17 cellular contexts compared by ENCODE assay signal in genomic region chr13:112545866-112546265, GRCh38. TPM values are rescaled to one million over a fixed set of nuclear protein-coding genes. Genes with fewer than 3 reads are reported as not detected.
DNase-seq lines count a peak whose midpoint lies in the region; FAIRE-seq and TF ChIP-seq lines count a peak whose summit lies in the region.
"Had no signal": no experiment of that assay in that cellular context is flagged by ENCODE, and none has a peak within 500 bp of the region (broad histone marks: within the 10 kb centered on the region; RNA-seq: fewer than 3 reads in every experiment).

No MANE protein-coding gene starts in this region.

- H2AK5ac ChIP-seq in mesenchymal stem cell (ENCODE audit: low read length, severe bottlenecking) = no peak overlapping the region

- WGBS in mesenchymal stem cell = 51% methylated on average over 3 of the region's 3 CpGs

- TF ChIP-seq POLR2A in GM12892 (IDR thresholded peaks at IDR 0.05; ENCODE audit: low read depth, low read length) = no peak

- H4K8ac ChIP-seq in mesenchymal stem cell (ENCODE audit: low read length) = no peak overlapping the region

- no peak overlapping the region for H3K23ac ChIP-seq in mesenchymal stem cell (ENCODE audit: low read length in 2 of 2)

- H2BK15ac ChIP-seq in mesenchymal stem cell (ENCODE audit: low read depth, poor library complexity, severe bottlenecking) = no peak overlapping the region

- H3K9ac ChIP-seq in mesenchymal stem cell (ENCODE audit: low read length) = peak overlapping the region; percentile 46

- no peaks in the 10 kb centered on the region for H3K27me3 ChIP-seq in mesenchymal stem cell (ENCODE audit: control insufficient read depth in 1 of 2, insufficient read depth in 1 of 2, low read length in 2 of 2)

- peaks cover 6% of the 10 kb centered on the region for H3K4me1 ChIP-seq in mesenchymal stem cell (ENCODE audit: control insufficient read depth, insufficient read depth, low read depth, low read length)

- no peak overlapping the region for H3K14ac ChIP-seq in mesenchymal stem cell (ENCODE audit: low read length in 2 of 2)

- H3K18ac ChIP-seq in mesenchymal stem cell (ENCODE audit: low read depth in 1 of 2, low read length in 2 of 2) = no peak overlapping the region

- no peak overlapping the region for H4K91ac ChIP-seq in mesenchymal stem cell (ENCODE audit: low read length)

- no peak overlapping the region for H2BK12ac ChIP-seq in mesenchymal stem cell (ENCODE audit: low read length in 2 of 2)

- FAIRE-seq in GM12892 (lab: Jason Lieb, UNC) = no peak

- H3K79me1 ChIP-seq in mesenchymal stem cell (replicated peaks; ENCODE audit: low read length, poor library complexity, severe bottlenecking) = peaks cover 16% of the 10 kb centered on the region

- no peak overlapping the region for H3K4ac ChIP-seq in mesenchymal stem cell (ENCODE audit: low read depth in 1 of 2, low read length in 2 of 2)

- peak overlapping the region; percentile 74 for H3K27ac ChIP-seq in mesenchymal stem cell (ENCODE audit: low read length, poor library complexity, severe bottlenecking)
- H3K27ac ChIP-seq: C4-2B had no signal

- H2BK120ac ChIP-seq in mesenchymal stem cell (ENCODE audit: low read depth, low read length) = no peak overlapping the region

- H2AFZ ChIP-seq in mesenchymal stem cell (ENCODE audit: low read depth, low read length) = no peak overlapping the region

- DNase-seq in AG08396 (ENCODE audit: low spot score) (peak; percentile 74), NCI-H226 (peak; percentile 5), dermis blood vessel endothelial cell (peak; percentile 55), mesenchymal stem cell (peak; percentile 87), GOT3 (lab: John Stamatoyannopoulos, UW) (no peak), GM12892 (ENCODE audit: insufficient read length) (no peak), NCI-H2029 treated with DMSO at 0.1 percent for 48 hours (lab: John Stamatoyannopoulos, UW) (no peak), NCI-H1417 (lab: John Stamatoyannopoulos, UW) (no peak)
- DNase-seq: activated CD4-positive, alpha-beta T cell treated with anti-CD3 and anti-CD28 coated beads, Interleukin-2, amount 10 ng/mL, durations not matched to agents 7 days and 5 days; aorta; midbrain; NCI-H1105; NCI-H510A; stimulated activated CD4-positive, alpha-beta T cell treated with anti-CD3 and anti-CD28 coated beads, Interleukin-4, amount 100 ng/mL, for 24 hours; stimulated activated naive B cell treated with anti-CD40 and anti-IgM and Interleukin-4, amounts not matched to agents 10 μg/mL and 1 μg/mL and 100 μg/mL, for 72 hours; T-helper 2 cell had no signal

- H3K9me3 ChIP-seq in mesenchymal stem cell (ENCODE audit: control insufficient read depth, low read length) = no peaks in the 10 kb centered on the region

- H2BK5ac ChIP-seq in mesenchymal stem cell (ENCODE audit: low read depth, low read length, poor library complexity, severe bottlenecking) = no peak overlapping the region

- H3K36me3 ChIP-seq in mesenchymal stem cell (ENCODE audit: control insufficient read depth in 1 of 2, insufficient read depth in 2 of 2, low read depth in 1 of 2, low read length in 2 of 2) = peaks cover 21 to 36% of the 10 kb centered on the region in 2 experiments

- H3K4me2 ChIP-seq in mesenchymal stem cell (ENCODE audit: low read length, poor library complexity, severe bottlenecking) = no peak overlapping the region

- no peak overlapping the region for H3K4me3 ChIP-seq in mesenchymal stem cell (ENCODE audit: insufficient read depth in 1 of 2, low read depth in 1 of 2, low read length in 2 of 2)

RNA-seq across cellular contexts. Expression of gene TUBGCP3, which starts 42.1 kb away (rescaled TPM):
- total RNA-seq in dermis blood vessel endothelial cell = 29.6 and 35.0 TPM in 2 replicates
- polyA plus RNA-seq in mesenchymal stem cell (2013, experiment 1 of 2) = 10.0 TPM
- polyA plus RNA-seq in mesenchymal stem cell (2013, experiment 2 of 2) = 11.2 TPM
- 25.0 TPM for polyA plus RNA-seq in GM12892 (2012; ENCODE audit: missing spikeins)

Comparison
In these comparisons a context has a peak if more than half of its experiments do, and no peak if none do; other contexts are left out.
1. DNase-seq: peak in AG08396 (single experiment), NCI-H226 (single experiment), dermis blood vessel endothelial cell (single experiment) and mesenchymal stem cell (single experiment); none in GOT3 (single experiment), GM12892 (single experiment), NCI-H2029 treated with DMSO at 0.1 percent for 48 hours (single experiment) and NCI-H1417 (0 of 3).